15 cellular contexts compared by ENCODE assay signal in the genomic region with DNA sequence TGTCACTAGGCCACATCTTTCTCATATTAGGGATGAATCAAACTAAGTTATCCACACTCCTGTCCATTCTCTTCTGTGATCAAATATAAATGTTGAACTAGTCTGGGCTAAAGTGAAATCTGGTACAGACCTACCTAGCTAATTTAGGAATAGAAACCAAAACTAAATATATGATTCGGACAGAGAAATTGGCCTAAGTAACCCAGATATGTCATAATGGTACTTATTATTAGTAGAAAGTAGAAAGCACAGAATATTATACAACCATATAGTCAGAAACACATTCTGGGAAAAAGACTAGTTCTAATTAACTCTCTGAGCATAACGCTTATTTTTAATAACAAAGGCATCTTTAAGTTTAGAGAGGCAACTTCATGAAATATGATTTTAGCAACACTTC.
DNase-seq lines count a peak whose midpoint lies in the region; ATAC-seq and TF ChIP-seq lines count a peak whose summit lies in the region.
"Had no signal": no experiment of that assay in that cellular context is flagged by ENCODE, and none has a peak within 500 bp of the region (broad histone marks: within the 10 kb centered on the region; RNA-seq: fewer than 3 reads in every experiment).

No MANE protein-coding gene starts in this region.

- H3K36me3 ChIP-seq in PC-3 (ENCODE audit: low read depth, low read length) (no peaks in the 10 kb centered on the region), sigmoid colon (no peaks in the 10 kb centered on the region)
- H3K36me3 ChIP-seq: Peyer's patch, tibial artery had no signal

- TF ChIP-seq POLR2A in sigmoid colon (IDR thresholded peaks at IDR 0.05) = no peak

- H2AFZ ChIP-seq in PC-3 (ENCODE audit: low read length) = no peak overlapping the region
- H2AFZ ChIP-seq: GM23248 had no signal

- H3K4me1 ChIP-seq in PC-3 (ENCODE audit: insufficient read depth, low read length) (peaks cover 11% of the 10 kb centered on the region; the same call in 1 of the 2 replicates), sigmoid colon (peaks cover 0 to 6% (median 3%) of the 10 kb centered on the region in 4 donors)
- H3K4me1 ChIP-seq: Peyer's patch, tibial artery had no signal

- H3K9ac ChIP-seq in PC-3 (ENCODE audit: low read length) = no peak overlapping the region
- H3K9ac ChIP-seq: GM23248 had no signal

- ATAC-seq in GM18498 (IDR thresholded peaks at IDR 0.05; ENCODE audit: unreplicated experiment) (peak; percentile 93), GM19438 (IDR thresholded peaks at IDR 0.05; ENCODE audit: low read depth, unreplicated experiment) (peak; percentile 73), HG02759 (IDR thresholded peaks at IDR 0.05; ENCODE audit: unreplicated experiment) (peak; percentile 74), HG03354 (IDR thresholded peaks at IDR 0.05; ENCODE audit: poor library complexity, severe bottlenecking, unreplicated experiment) (peak; percentile 89), PC-3 (no peak)
- ATAC-seq: foreskin keratinocyte, T-helper 17 cell had no signal

- H4K20me1 ChIP-seq in PC-3 (ENCODE audit: low read length) = no peaks in the 10 kb centered on the region

- H3K27ac ChIP-seq in PC-3 (ENCODE audit: low read length) (no peak overlapping the region), sigmoid colon (no peak overlapping the region)
- H3K27ac ChIP-seq: dorsolateral prefrontal cortex, foreskin keratinocyte, GM23248, Peyer's patch, tibial artery had no signal

- H3K9me2 ChIP-seq in PC-3 (replicated peaks; ENCODE audit: low read length) = no peaks in the 10 kb centered on the region

- H3K4me2 ChIP-seq in PC-3 (ENCODE audit: low read length) = no peak overlapping the region

- no peak for TF ChIP-seq EP300 in sigmoid colon (IDR thresholded peaks at IDR 0.05)

- POLR2A ChIA-PET in PC-3 (lab: Charles Lee; ENCODE audit: unreplicated experiment) = no interaction called here

- WGBS in sigmoid colon, 2 donors = 69 to 85% methylated on average over 2 of the region's 2 CpGs

- H3K79me2 ChIP-seq in PC-3 (ENCODE audit: low read length) = no peaks in the 10 kb centered on the region

- no peaks in the 10 kb centered on the region for H3F3A ChIP-seq in PC-3 (ENCODE audit: low read length, unreplicated experiment)

- H3K4me3 ChIP-seq in PC-3 (ENCODE audit: low read length) (no peak overlapping the region), sigmoid colon (no peak overlapping the region)
- H3K4me3 ChIP-seq: dorsolateral prefrontal cortex, GM23248, Peyer's patch, tibial artery had no signal

- H3K9me3 ChIP-seq in PC-3 (ENCODE audit: low read length) (no peaks in the 10 kb centered on the region), sigmoid colon (no peaks in the 10 kb centered on the region)
- H3K9me3 ChIP-seq: Peyer's patch, tibial artery had no signal

- DNase-seq in PC-3 = no peak
- no peak for DNase-seq in sigmoid colon
- no peak for DNase-seq in activated effector memory CD4-positive, alpha-beta T cell treated with Interleukin-2 at 50 U/mL for 16 hours
- no peak for DNase-seq in SHP77 treated with DMSO at 0.1 percent for 48 hours (lab: John Stamatoyannopoulos, UW)
- DNase-seq: DMS79 treated with DMSO at 0.1 percent for 48 hours, dorsolateral prefrontal cortex, foreskin keratinocyte, GM23248, Peyer's patch, T-helper 17 cell, tibial artery had no signal

- H3K27me3 ChIP-seq in PC-3 (ENCODE audit: low read length) (no peaks in the 10 kb centered on the region), sigmoid colon (no peaks in the 10 kb centered on the region)
- H3K27me3 ChIP-seq: dorsolateral prefrontal cortex, foreskin keratinocyte, Peyer's patch, tibial artery had no signal

- TF ChIP-seq CTCF in PC-3 (conservative IDR thresholded peaks at IDR 0.05; ENCODE audit: low read depth, low read length) (no peak), sigmoid colon (IDR thresholded peaks at IDR 0.05) (no peak)

- intact Hi-C loops in PC-3 (cut with micrococcal nuclease) = loop anchor here (5.0 kb wide), 1 partner anchor 49 kb away; no protein-coding TSS in a partner anchor
- intact Hi-C loops in sigmoid colon (cut with DNase I) = no loop called here

- CTCF ChIA-PET in PC-3 (lab: Charles Lee) = no interaction called here

- no TSS peak for BruUV-seq in PC-3 (replicated peaks; lab: Mats Ljungman, UMichigan)
